ENCODE assay signal across 13 cellular contexts in genomic region chr2:62202729-62203128, GRCh38. TPM values are rescaled to one million over a fixed set of nuclear protein-coding genes. Genes with fewer than 3 reads are reported as not detected.
DNase-seq lines count a peak whose midpoint lies in the region; ATAC-seq lines count a peak whose summit lies in the region.
"Had no signal": no experiment of that assay in that cellular context is flagged by ENCODE, and none has a peak within 500 bp of the region (broad histone marks: within the 10 kb centered on the region; RNA-seq: fewer than 3 reads in every experiment).

No MANE protein-coding gene starts in this region.

- CTCF ChIA-PET in activated CD8-positive, alpha-beta memory T cell treated with anti-CD3 and anti-CD28 coated beads, Interleukin-2, amount 10 ng/mL, durations not matched to agents 7 days and 5 days (lab: Charles Lee), result no interaction called here

- no peaks in the 10 kb centered on the region for H3K27me3 Mint-ChIP-seq in activated CD8-positive, alpha-beta memory T cell treated with anti-CD3 and anti-CD28 coated beads, Interleukin-2, amount 10 ng/mL, durations not matched to agents 7 days and 5 days
- no peaks in the 10 kb centered on the region for H3K27me3 Mint-ChIP-seq in IgD-negative memory B cell
- H3K27me3 Mint-ChIP-seq in central memory CD8-positive, alpha-beta T cell, result no peaks in the 10 kb centered on the region
- H3K27me3 Mint-ChIP-seq in stimulated activated memory B cell treated with anti-CD40 and anti-IgM and Interleukin-4, amounts not matched to agents 10 μg/mL and 1 μg/mL and 100 μg/mL, for 72 hours, result no peaks in the 10 kb centered on the region

- H3K4me3 Mint-ChIP-seq in activated CD8-positive, alpha-beta memory T cell treated with anti-CD3 and anti-CD28 coated beads, Interleukin-2, amount 10 ng/mL, durations not matched to agents 7 days and 5 days, result peak overlapping the region; percentile 41
- peak overlapping the region in 2 of 4 donors; percentile 5 to 38 for H3K4me3 Mint-ChIP-seq in IgD-negative memory B cell
- peak overlapping the region; percentile 71 for H3K4me3 Mint-ChIP-seq in central memory CD8-positive, alpha-beta T cell
- peak overlapping the region; percentile 19 for H3K4me3 Mint-ChIP-seq in stimulated activated memory B cell treated with anti-CD40 and anti-IgM and Interleukin-4, amounts not matched to agents 10 μg/mL and 1 μg/mL and 100 μg/mL, for 72 hours

- peak overlapping the region; percentile 50 for H3K27ac Mint-ChIP-seq in activated CD8-positive, alpha-beta memory T cell treated with anti-CD3 and anti-CD28 coated beads, Interleukin-2, amount 10 ng/mL, durations not matched to agents 7 days and 5 days
- H3K27ac Mint-ChIP-seq in IgD-negative memory B cell, result peak overlapping the region in 2 of 3 donors; percentile 0 to 86
- peak overlapping the region; percentile 93 for H3K27ac Mint-ChIP-seq in central memory CD8-positive, alpha-beta T cell (ENCODE audit: low read depth)
- H3K27ac Mint-ChIP-seq in stimulated activated memory B cell treated with anti-CD40 and anti-IgM and Interleukin-4, amounts not matched to agents 10 μg/mL and 1 μg/mL and 100 μg/mL, for 72 hours, result peak overlapping the region; percentile 59

- peaks cover 87% of the 10 kb centered on the region for H3K4me1 Mint-ChIP-seq in activated CD8-positive, alpha-beta memory T cell treated with anti-CD3 and anti-CD28 coated beads, Interleukin-2, amount 10 ng/mL, durations not matched to agents 7 days and 5 days
- peaks cover 60 to 81% (median 60%) of the 10 kb centered on the region in 3 donors for H3K4me1 Mint-ChIP-seq in IgD-negative memory B cell
- peaks cover 94% of the 10 kb centered on the region for H3K4me1 Mint-ChIP-seq in central memory CD8-positive, alpha-beta T cell
- peaks cover 93% of the 10 kb centered on the region for H3K4me1 Mint-ChIP-seq in stimulated activated memory B cell treated with anti-CD40 and anti-IgM and Interleukin-4, amounts not matched to agents 10 μg/mL and 1 μg/mL and 100 μg/mL, for 72 hours

- no peak for DNase-seq in activated CD8-positive, alpha-beta memory T cell treated with anti-CD3 and anti-CD28 coated beads, Interleukin-2, amount 10 ng/mL, durations not matched to agents 7 days and 5 days
- DNase-seq in activated CD8-positive, alpha-beta memory T cell treated with anti-CD3 and anti-CD28 coated beads for 24 hours, result no peak
- DNase-seq in central memory CD8-positive, alpha-beta T cell (ENCODE audit: low spot score in 2 of 2), result no peak
- DNase-seq in occipital lobe (lab: John Stamatoyannopoulos, UW), result no peak
- no peak for DNase-seq in activated gamma-delta T cell (lab: John Stamatoyannopoulos, UW)
- DNase-seq: activated effector memory CD4-positive, alpha-beta T cell treated with anti-CD3 and anti-CD28 coated beads, Interleukin-2, amount 50 U/mL, for 16 hours; DMS153; effector memory CD4-positive, alpha-beta T cell; hippocampal formation; NCI-H2029 had no signal

- ATAC-seq in activated CD8-positive, alpha-beta memory T cell treated with anti-CD3 and anti-CD28 coated beads, Interleukin-2, amount 10 ng/mL, durations not matched to agents 7 days and 5 days, result no peak
- no peak for ATAC-seq in central memory CD8-positive, alpha-beta T cell (replicated peaks; ENCODE audit: extremely low read depth, poor library complexity, severe bottlenecking)
- ATAC-seq in stimulated activated memory B cell treated with anti-CD40 and anti-IgM and Interleukin-4, amounts not matched to agents 10 μg/mL and 1 μg/mL and 100 μg/mL, for 72 hours, result no peak
- no peak for ATAC-seq in GM19035 (IDR thresholded peaks at IDR 0.05; ENCODE audit: unreplicated experiment)

- H3K36me3 Mint-ChIP-seq in activated CD8-positive, alpha-beta memory T cell treated with anti-CD3 and anti-CD28 coated beads, Interleukin-2, amount 10 ng/mL, durations not matched to agents 7 days and 5 days, result peaks cover 30% of the 10 kb centered on the region
- H3K36me3 Mint-ChIP-seq in IgD-negative memory B cell, result no peaks in the 10 kb centered on the region
- peaks cover 23% of the 10 kb centered on the region for H3K36me3 Mint-ChIP-seq in central memory CD8-positive, alpha-beta T cell (ENCODE audit: insufficient read depth)
- peaks cover 5% of the 10 kb centered on the region for H3K36me3 Mint-ChIP-seq in stimulated activated memory B cell treated with anti-CD40 and anti-IgM and Interleukin-4, amounts not matched to agents 10 μg/mL and 1 μg/mL and 100 μg/mL, for 72 hours

- no peaks in the 10 kb centered on the region for H3K9me3 Mint-ChIP-seq in activated CD8-positive, alpha-beta memory T cell treated with anti-CD3 and anti-CD28 coated beads, Interleukin-2, amount 10 ng/mL, durations not matched to agents 7 days and 5 days (ENCODE audit: low read depth)
- no peaks in the 10 kb centered on the region for H3K9me3 Mint-ChIP-seq in IgD-negative memory B cell
- no peaks in the 10 kb centered on the region for H3K9me3 Mint-ChIP-seq in central memory CD8-positive, alpha-beta T cell
- H3K9me3 Mint-ChIP-seq in stimulated activated memory B cell treated with anti-CD40 and anti-IgM and Interleukin-4, amounts not matched to agents 10 μg/mL and 1 μg/mL and 100 μg/mL, for 72 hours, result no peaks in the 10 kb centered on the region

RNA-seq across cellular contexts. Expression of gene B3GNT2, which starts 6.8 kb away (rescaled TPM):
- total RNA-seq in activated CD8-positive, alpha-beta memory T cell treated with anti-CD3 and anti-CD28 coated beads, Interleukin-2, amount 10 ng/mL, durations not matched to agents 7 days and 5 days, result 10 to 100 TPM; 32.5 to 43.1 TPM
- 25.1 TPM for polyA plus RNA-seq in IgD-negative memory B cell
- total RNA-seq in occipital lobe, result 48.8 TPM

Comparison
In these comparisons a context has a peak if more than half of its experiments do, and no peak if none do; other contexts are left out.
1. H3K27ac Mint-ChIP-seq: peak in every context shown above with its lines; median percentile 93 in central memory CD8-positive, alpha-beta T cell; 59 in stimulated activated memory B cell treated with anti-CD40 and anti-IgM and Interleukin-4, amounts not matched to agents 10 μg/mL and 1 μg/mL and 100 μg/mL, for 72 hours; 50 in activated CD8-positive, alpha-beta memory T cell treated with anti-CD3 and anti-CD28 coated beads, Interleukin-2, amount 10 ng/mL, durations not matched to agents 7 days and 5 days; 43 in IgD-negative memory B cell.